Comparison of ENCODE assay signal across 18 cellular contexts in genomic region chr3:181609156-181609767, GRCh38.
"Had no signal": no experiment of that assay in that cellular context is flagged by ENCODE, and none has a peak within 500 bp of the region (broad histone marks: within the 10 kb centered on the region; RNA-seq: fewer than 3 reads in every experiment).

No MANE protein-coding gene starts in this region.

- H3K27ac ChIP-seq: heart left ventricle, left lung, testis, upper lobe of left lung had no signal

- H3K4me1 ChIP-seq: left lung, testis, upper lobe of left lung had no signal

- H3K36me3 ChIP-seq: heart left ventricle, left lung, upper lobe of left lung had no signal

- ATAC-seq: effector memory CD8-positive, alpha-beta T cell; heart left ventricle; left lung; naive thymus-derived CD8-positive, alpha-beta T cell; right cardiac atrium; stimulated activated naive CD8-positive, alpha-beta T cell treated with anti-CD3 and anti-CD28 coated beads, Interleukin-15, Interleukin-2, amounts not matched to agents 100 U/mL and 50 U/mL, for 24 hours had no signal

- DNase-seq: activated CD4-positive, alpha-beta T cell treated with anti-CD3 and anti-CD28 coated beads, Interleukin-2, amount 50 U/mL, for 4 hours; activated CD4-positive, CD25-positive, alpha-beta regulatory T cell treated with anti-CD3 and anti-CD28 coated beads, Interleukin-2, amount 50 U/mL, for 72 hours; activated naive CD4-positive, alpha-beta T cell treated with Interleukin-2 at 50 U/mL for 16 hours; activated T-cell treated with anti-CD3 and anti-CD28 coated beads for 4 hours; anterior cingulate cortex; cortex of kidney; effector memory CD8-positive, alpha-beta T cell; heart left ventricle; left lung; mammary epithelial cell; naive thymus-derived CD8-positive, alpha-beta T cell; occipital lobe; right cardiac atrium; stimulated activated naive CD8-positive, alpha-beta T cell treated with anti-CD3 and anti-CD28 coated beads, Interleukin-15, Interleukin-2, amounts not matched to agents 100 U/mL and 50 U/mL, for 24 hours; T1000; testis; upper lobe of left lung had no signal

- H3K9me3 ChIP-seq: heart left ventricle, left lung, testis, upper lobe of left lung had no signal

- H3K4me3 ChIP-seq: heart left ventricle, left lung, smooth muscle cell, testis, upper lobe of left lung had no signal

- H3K27me3 ChIP-seq: heart left ventricle, left lung, testis, upper lobe of left lung had no signal
